ENCODE assay signal across 19 cellular contexts in genomic region chr17:56893503-56893902, GRCh38.
"Had no signal": no experiment of that assay in that cellular context is flagged by ENCODE, and none has a peak within 500 bp of the region (broad histone marks: within the 10 kb centered on the region; RNA-seq: fewer than 3 reads in every experiment).

No MANE protein-coding gene starts in this region.

- H3K27me3 ChIP-seq: ascending aorta, neural progenitor cell, tibial nerve had no signal

- DNase-seq: activated CD4-positive, alpha-beta T cell treated with anti-CD3 and anti-CD28 coated beads, Interleukin-2, amount 10 ng/mL, durations not matched to agents 7 days and 5 days; activated CD8-positive, alpha-beta T cell treated with anti-CD3 and anti-CD28 coated beads, Interleukin-2, amount 10 ng/mL, durations not matched to agents 7 days and 5 days; erythroblast; foreskin melanocyte; left ventricle myocardium inferior; mucosa of descending colon; naive thymus-derived CD4-positive, alpha-beta T cell; stimulated activated CD4-positive, alpha-beta T cell treated with anti-CD3 and anti-CD28 coated beads, Interleukin-2, amount 100 ng/mL, for 24 hours; stimulated activated naive CD8-positive, alpha-beta T cell treated with anti-CD3 and anti-CD28 coated beads, Interleukin-15, Interleukin-2, amounts not matched to agents 100 U/mL and 50 U/mL, for 24 hours had no signal

- ATAC-seq: activated CD4-positive, CD25-positive, alpha-beta regulatory T cell treated with anti-CD3 and anti-CD28 coated beads, Interleukin-2, amount 50 U/mL, for 24 hours; activated CD8-positive, alpha-beta T cell treated with anti-CD3 and anti-CD28 coated beads, Interleukin-2, amount 10 ng/mL, durations not matched to agents 7 days and 5 days; mucosa of descending colon; naive thymus-derived CD4-positive, alpha-beta T cell; stimulated activated naive CD8-positive, alpha-beta T cell treated with anti-CD3 and anti-CD28 coated beads, Interleukin-15, Interleukin-2, amounts not matched to agents 100 U/mL and 50 U/mL, for 24 hours had no signal

- H3K27ac Mint-ChIP-seq: activated CD4-positive, alpha-beta T cell treated with anti-CD3 and anti-CD28 coated beads, Interleukin-2, amount 10 ng/mL, durations not matched to agents 7 days and 5 days; activated CD8-positive, alpha-beta T cell treated with anti-CD3 and anti-CD28 coated beads, Interleukin-2, amount 10 ng/mL, durations not matched to agents 7 days and 5 days; memory B cell; progenitor cell of endocrine pancreas had no signal

- H3K4me3 Mint-ChIP-seq: activated CD4-positive, alpha-beta T cell treated with anti-CD3 and anti-CD28 coated beads, Interleukin-2, amount 10 ng/mL, durations not matched to agents 7 days and 5 days; activated CD8-positive, alpha-beta T cell treated with anti-CD3 and anti-CD28 coated beads, Interleukin-2, amount 10 ng/mL, durations not matched to agents 7 days and 5 days; central memory CD8-positive, alpha-beta T cell; memory B cell; naive thymus-derived CD4-positive, alpha-beta T cell; neural progenitor cell had no signal

- H3K9me3 Mint-ChIP-seq: central memory CD8-positive, alpha-beta T cell had no signal

- H3K4me3 ChIP-seq: ascending aorta, coronary artery, left ventricle myocardium inferior, mucosa of descending colon, neural progenitor cell, tibial nerve had no signal

- FAIRE-seq: endometrium, urothelium cell line had no signal

- H3K27me3 Mint-ChIP-seq: activated CD4-positive, alpha-beta T cell treated with anti-CD3 and anti-CD28 coated beads, Interleukin-2, amount 10 ng/mL, durations not matched to agents 7 days and 5 days; central memory CD8-positive, alpha-beta T cell; memory B cell; naive thymus-derived CD4-positive, alpha-beta T cell; progenitor cell of endocrine pancreas had no signal

- H3K36me3 ChIP-seq: neural progenitor cell had no signal
